Comparison of ENCODE assay signal across 9 cellular contexts in the genomic region with DNA sequence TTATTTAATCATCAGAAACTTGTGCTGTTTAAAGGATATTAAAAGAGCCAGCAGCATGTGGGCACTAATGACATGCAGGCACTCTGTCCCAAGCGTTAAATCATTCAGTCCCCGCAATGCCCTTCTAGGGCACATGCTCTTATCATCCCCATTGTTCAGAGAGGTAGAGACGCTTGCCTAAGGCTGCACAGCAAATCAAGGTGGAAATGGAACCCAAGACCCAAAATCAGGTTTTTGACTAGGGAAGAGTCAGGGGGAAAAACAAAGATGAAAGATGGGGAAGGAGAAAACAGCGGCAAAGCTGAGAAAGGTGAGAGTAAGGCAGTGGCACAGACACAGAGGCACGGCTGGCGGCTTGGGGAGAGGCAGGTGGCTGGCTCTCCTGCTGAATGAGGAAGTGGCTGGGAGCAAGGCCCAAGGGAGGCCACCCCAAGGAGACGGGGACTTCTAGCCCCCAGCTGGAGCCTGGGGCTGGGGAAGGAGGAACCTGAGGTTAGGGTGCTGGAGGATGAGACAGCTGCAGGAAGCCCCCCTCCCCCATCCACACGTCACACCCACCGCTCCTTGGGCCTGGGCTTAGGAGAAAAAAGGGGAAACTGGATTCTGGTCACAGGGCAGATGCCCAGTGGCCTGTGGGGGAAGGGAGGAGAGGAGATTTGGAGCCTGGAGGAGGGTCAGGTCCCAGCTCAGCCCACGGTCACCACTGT. TPM values are rescaled to one million over a fixed set of nuclear protein-coding genes. Genes with fewer than 3 reads are reported as not detected.
DNase-seq lines count a peak whose midpoint lies in the region; ATAC-seq, FAIRE-seq and TF ChIP-seq lines count a peak whose summit lies in the region.
"Had no signal": no experiment of that assay in that cellular context is flagged by ENCODE, and none has a peak within 500 bp of the region (broad histone marks: within the 10 kb centered on the region; RNA-seq: fewer than 3 reads in every experiment).

No MANE protein-coding gene starts in this region.

- H3K4me1 ChIP-seq in left ventricle myocardium inferior (no peaks in the 10 kb centered on the region), small intestine (ENCODE audit: control insufficient read depth in 2 of 2, insufficient read depth in 1 of 2, low read depth in 1 of 2, low read length in 1 of 2) (no peaks in the 10 kb centered on the region)

- FAIRE-seq in small intestine (lab: Jason Lieb, UNC) = no peak

- H3K4me3 ChIP-seq in left ventricle myocardium inferior (no peak overlapping the region), small intestine (ENCODE audit: low read depth in 1 of 2, low read length in 2 of 2) (no peak overlapping the region)

- H3K36me3 ChIP-seq in left ventricle myocardium inferior = no peaks in the 10 kb centered on the region
- no peaks in the 10 kb centered on the region for H3K36me3 ChIP-seq in small intestine (ENCODE audit: control insufficient read depth in 2 of 2, insufficient read depth in 2 of 2, low read length in 2 of 2)

- H3K4me3 Mint-ChIP-seq in endothelial cell (ENCODE audit: unreplicated experiment) = no peak overlapping the region
- H3K4me3 Mint-ChIP-seq in type B pancreatic cell = no peak overlapping the region

- TF ChIP-seq CTCF in left ventricle myocardium inferior (IDR thresholded peaks at IDR 0.05; ENCODE audit: borderline replicate concordance) (no peak), endothelial cell (IDR thresholded peaks at IDR 0.05; ENCODE audit: unreplicated experiment) (no peak), type B pancreatic cell (conservative IDR thresholded peaks at IDR 0.05) (no peak)

- no peak for ATAC-seq in HG02623 (IDR thresholded peaks at IDR 0.05; ENCODE audit: unreplicated experiment)

- H3K27ac ChIP-seq in left ventricle myocardium inferior (replicated peaks) = peak overlapping the region; percentile 51
- peak overlapping the region in 1 of 2 donors; percentile 85 for H3K27ac ChIP-seq in small intestine (ENCODE audit: low read depth in 1 of 2, low read length in 1 of 2)

- H3K9me3 ChIP-seq in left ventricle myocardium inferior (replicated peaks) (no peaks in the 10 kb centered on the region), small intestine (ENCODE audit: control insufficient read depth, low read depth) (no peaks in the 10 kb centered on the region)

- H3K4me1 Mint-ChIP-seq in endothelial cell (ENCODE audit: unreplicated experiment) (peaks cover 2% of the 10 kb centered on the region), type B pancreatic cell (ENCODE audit: unreplicated experiment) (peaks cover 5% of the 10 kb centered on the region)

- peak; percentile 39 for TF ChIP-seq POLR2A in GM19193 (IDR thresholded peaks at IDR 0.05; ENCODE audit: extremely low read depth, insufficient read depth, insufficient read length)

- H3K27me3 Mint-ChIP-seq in endothelial cell (ENCODE audit: unreplicated experiment) (peaks cover 7% of the 10 kb centered on the region), type B pancreatic cell (peaks cover 5% of the 10 kb centered on the region)

- peak; percentile 98 for DNase-seq in OCI-M2 (lab: John Stamatoyannopoulos, UW; ENCODE audit: unreplicated experiment)
- DNase-seq in left ventricle myocardium inferior = peak; percentile 77
- DNase-seq in small intestine = peak; percentile 8
- DNase-seq in endothelial cell (ENCODE audit: low spot score) = no peak
- DNase-seq in type B pancreatic cell (ENCODE audit: extremely low spot score, unreplicated experiment) = no peak
- no peak for DNase-seq in NCI-H187 treated with DMSO at 0.1 percent for 48 hours (lab: John Stamatoyannopoulos, UW)

- H3K9me3 Mint-ChIP-seq in endothelial cell (ENCODE audit: unreplicated experiment) (no peaks in the 10 kb centered on the region), type B pancreatic cell (no peaks in the 10 kb centered on the region)

- H3K27ac Mint-ChIP-seq in endothelial cell (ENCODE audit: unreplicated experiment) (no peak overlapping the region), type B pancreatic cell (no peak overlapping the region)

- H3K36me3 Mint-ChIP-seq in endothelial cell (ENCODE audit: low read depth, unreplicated experiment) (no peaks in the 10 kb centered on the region), type B pancreatic cell (no peaks in the 10 kb centered on the region)

- 60 to 69% (median 62%) methylated on average over 9 to 10 of the region's 10 CpGs for WGBS in small intestine, 3 donors

- peaks cover 30% of the 10 kb centered on the region for H3K27me3 ChIP-seq in left ventricle myocardium inferior (ENCODE audit: low read depth)
- H3K27me3 ChIP-seq in small intestine (ENCODE audit: control insufficient read depth in 2 of 2, insufficient read depth in 2 of 2, low read length in 2 of 2) = no peaks in the 10 kb centered on the region

- intact Hi-C loops in left ventricle myocardium inferior (cut with micrococcal nuclease) = no loop called here

RNA-seq across cellular contexts. Expression of a gene that starts 1.0 kb away (rescaled TPM):
- 26.2 TPM for total RNA-seq in left ventricle myocardium inferior
- polyA plus RNA-seq in small intestine = 100 to 1,000 TPM in 1 of 3 donors, 10 to 100 TPM in 2; 15.9 to 128 (median 87.2) TPM
- not detected for total RNA-seq in endothelial cell (ENCODE audit: unreplicated experiment)
- not detected in 2 replicates for total RNA-seq in type B pancreatic cell (ENCODE audit: low replicate concordance)
- total RNA-seq: myocyte had no signal

RNA-seq across cellular contexts. Expression of a gene that starts 6.8 kb away (rescaled TPM):
- total RNA-seq in left ventricle myocardium inferior (2.3 TPM), endothelial cell (ENCODE audit: unreplicated experiment) (0.95 TPM), type B pancreatic cell (ENCODE audit: low replicate concordance) (1.0 and 1.3 TPM in 2 replicates)
- polyA plus RNA-seq in small intestine = 10 to 100 TPM in 2 of 3 donors, 1 to 10 TPM in 1; 2.7 to 17.6 (median 13.8) TPM
- total RNA-seq: myocyte had no signal

RNA-seq across cellular contexts. Expression of a gene that starts 8.8 kb away (rescaled TPM):
- 2.3 TPM for total RNA-seq in left ventricle myocardium inferior
- polyA plus RNA-seq in small intestine = 1 to 10 TPM; 5.1 to 7.6 (median 5.8) TPM
- total RNA-seq in endothelial cell (ENCODE audit: unreplicated experiment) = 13.0 TPM
- 9.1 and 11.6 TPM in 2 replicates for total RNA-seq in type B pancreatic cell (ENCODE audit: low replicate concordance)

RNA-seq across cellular contexts. Expression of a gene that starts 27.0 kb away (rescaled TPM):
- total RNA-seq in left ventricle myocardium inferior = 7.1 TPM
- polyA plus RNA-seq in small intestine = 10 to 100 TPM in 1 of 3 donors, 1 to 10 TPM in 2; 3.5 to 11.4 (median 6.0) TPM
- 53.4 TPM for total RNA-seq in endothelial cell (ENCODE audit: unreplicated experiment)
- total RNA-seq in type B pancreatic cell (ENCODE audit: low replicate concordance) = 17.3 and 22.6 TPM in 2 replicates

RNA-seq across cellular contexts. Expression of a gene that starts 40.8 kb away (rescaled TPM):
- total RNA-seq in left ventricle myocardium inferior (23.9 TPM), endothelial cell (ENCODE audit: unreplicated experiment) (11.5 TPM), type B pancreatic cell (ENCODE audit: low replicate concordance) (43.3 and 120 TPM in 2 replicates)
- 10 to 100 TPM in 1 of 3 donors, 1 to 10 TPM in 1, not detected in 1; 3.6 to 13.8 TPM for polyA plus RNA-seq in small intestine

Comparison
In these comparisons a context has a peak if more than half of its experiments do, and no peak if none do; other contexts are left out.
1. DNase-seq: peak in OCI-M2 (single experiment), left ventricle myocardium inferior (single experiment) and small intestine (single experiment); none in endothelial cell (single experiment), type B pancreatic cell (single experiment) and NCI-H187 treated with DMSO at 0.1 percent for 48 hours (single experiment).
2. RNA of a gene that starts 1.0 kb away (total RNA-seq): 26.2 TPM in left ventricle myocardium inferior (single experiment); not detected in endothelial cell (single experiment) and not detected in type B pancreatic cell; every median in the first group is over 10 times any median in the second.